7 cellular contexts compared by ENCODE assay signal in genomic region chr15:69707241-69707640, GRCh38.
DNase-seq lines count a peak whose midpoint lies in the region; ATAC-seq and TF ChIP-seq lines count a peak whose summit lies in the region.
"Not testable (repeated sequence)": the region's sequence is repeated elsewhere in the genome, so short reads cannot be mapped to it uniquely, and the experiment has no call there.

No MANE protein-coding gene starts in this region.

- not testable (repeated sequence) for TF ChIP-seq CTCF in natural killer cell (IDR thresholded peaks at IDR 0.05)

- DNase-seq in NCI-H2107 treated with DMSO at 0.1 percent for 48 hours (lab: John Stamatoyannopoulos, UW; ENCODE audit: unreplicated experiment) (peak; percentile 30), SW480 (ENCODE audit: low spot score) (peak; percentile 48), immature natural killer cell (peak in 2 of 3 donors; percentile 41 to 51), myocyte (ENCODE audit: low read depth) (peak; percentile 35)
- DNase-seq in central memory CD8-positive, alpha-beta T cell (ENCODE audit: low spot score in 2 of 2); effector memory CD8-positive, alpha-beta T cell; natural killer cell: not testable (repeated sequence)

- not testable (repeated sequence) for H3K36me3 Mint-ChIP-seq in central memory CD8-positive, alpha-beta T cell (ENCODE audit: insufficient read depth); effector memory CD8-positive, alpha-beta T cell (ENCODE audit: insufficient read depth)
- H3K36me3 Mint-ChIP-seq in immature natural killer cell: peaks cover 3 to 15% (median 7%) of the 10 kb centered on the region in 3 donors
- peaks cover 10% of the 10 kb centered on the region for H3K36me3 Mint-ChIP-seq in natural killer cell

- not testable (repeated sequence) for H3K27me3 Mint-ChIP-seq in central memory CD8-positive, alpha-beta T cell; effector memory CD8-positive, alpha-beta T cell; immature natural killer cell (ENCODE audit: low read depth in 3 of 3)
- H3K27me3 Mint-ChIP-seq in natural killer cell (ENCODE audit: low read depth in 2 of 2): peaks cover 3 to 15% of the 10 kb centered on the region in 2 donors

- H3K4me1 Mint-ChIP-seq in central memory CD8-positive, alpha-beta T cell: peaks cover 46% of the 10 kb centered on the region
- peaks cover 29 to 33% of the 10 kb centered on the region in 2 donors for H3K4me1 Mint-ChIP-seq in effector memory CD8-positive, alpha-beta T cell (ENCODE audit: low read depth in 2 of 2)
- H3K4me1 Mint-ChIP-seq in immature natural killer cell (peaks cover 17 to 43% of the 10 kb centered on the region in 2 donors), natural killer cell (peaks cover 25 to 34% of the 10 kb centered on the region in 2 donors)

- not testable (repeated sequence) for H3K9me3 Mint-ChIP-seq in central memory CD8-positive, alpha-beta T cell; effector memory CD8-positive, alpha-beta T cell; natural killer cell
- H3K9me3 Mint-ChIP-seq in immature natural killer cell: peaks cover 3 to 19% (median 11%) of the 10 kb centered on the region in 6 donors

- peak overlapping the region; percentile 16 for H3K4me3 Mint-ChIP-seq in central memory CD8-positive, alpha-beta T cell
- H3K4me3 Mint-ChIP-seq in effector memory CD8-positive, alpha-beta T cell; natural killer cell: not testable (repeated sequence)
- peak overlapping the region in 2 of 5 donors; percentile 19 to 70 for H3K4me3 Mint-ChIP-seq in immature natural killer cell

- peak overlapping the region; percentile 32 for H3K27ac Mint-ChIP-seq in central memory CD8-positive, alpha-beta T cell (ENCODE audit: low read depth)
- H3K27ac Mint-ChIP-seq in effector memory CD8-positive, alpha-beta T cell: peak overlapping the region; percentile 22 to 69
- H3K27ac Mint-ChIP-seq in immature natural killer cell (peak overlapping the region in 4 of 6 donors; percentile 9 to 84 (median 46)), natural killer cell (peak overlapping the region in 1 of 2 donors; percentile 53)

- not testable (repeated sequence) for ATAC-seq in central memory CD8-positive, alpha-beta T cell (replicated peaks; ENCODE audit: extremely low read depth, poor library complexity, severe bottlenecking)
- ATAC-seq in effector memory CD8-positive, alpha-beta T cell (replicated peaks): peak; percentile 43
- ATAC-seq in natural killer cell: peak in 2 of 3 donors; percentile 24 to 52

- intact Hi-C loops in natural killer cell (cut with micrococcal nuclease): not testable (repeated sequence)
